In the genomic region with DNA sequence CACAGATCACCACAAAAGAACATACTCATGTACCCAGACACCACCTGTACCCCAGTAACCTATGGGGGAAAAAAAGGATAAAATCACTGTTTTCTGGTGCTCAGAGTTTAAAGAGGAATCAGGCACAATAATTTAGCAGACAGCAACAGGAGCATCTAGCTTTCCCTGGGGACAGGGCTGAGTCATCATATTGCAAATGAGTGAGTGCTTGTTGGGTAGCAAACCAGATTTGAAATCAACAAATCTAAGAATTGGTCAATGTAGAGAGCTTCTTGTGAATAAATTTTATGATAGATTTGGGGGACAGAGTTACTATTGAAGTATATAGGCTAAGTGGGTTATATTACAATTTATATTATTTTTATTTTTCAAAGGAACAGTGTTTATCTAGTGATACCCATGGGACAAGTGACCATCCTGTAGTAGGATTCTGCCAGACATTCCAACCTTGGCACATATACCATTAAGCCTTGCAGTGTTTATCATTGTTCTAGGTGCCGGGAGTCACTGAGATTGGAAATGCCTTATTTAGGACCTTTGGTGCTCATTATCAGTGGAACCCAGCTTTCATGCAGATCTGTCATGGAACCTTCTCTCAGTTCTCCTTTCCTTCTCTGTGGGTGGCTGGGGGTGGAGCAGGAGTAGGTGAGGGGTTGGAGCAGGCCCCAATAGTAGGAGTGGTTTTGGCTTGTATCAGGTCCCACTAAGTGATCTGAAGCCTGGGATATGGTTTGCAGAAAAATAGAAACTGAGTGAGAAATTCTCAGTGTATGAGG, we compare ENCODE assay signal across 12 cellular contexts.
DNase-seq lines count a peak whose midpoint lies in the region; ATAC-seq and TF ChIP-seq lines count a peak whose summit lies in the region.
"Had no signal": no experiment of that assay in that cellular context is flagged by ENCODE, and none has a peak within 500 bp of the region (broad histone marks: within the 10 kb centered on the region; RNA-seq: fewer than 3 reads in every experiment).

No MANE protein-coding gene starts in this region.

- no peak for TF ChIP-seq CTCF in nephron progenitor cell (IDR thresholded peaks at IDR 0.05)
- TF ChIP-seq CTCF in vagina (IDR thresholded peaks at IDR 0.05) = no peak

- H3K4me3 ChIP-seq in adipocyte (ENCODE audit: low read length) (no peak overlapping the region), vagina (no peak overlapping the region)

- peak; percentile 38 for DNase-seq in ELR (ENCODE audit: low read depth)
- DNase-seq in adipocyte (ENCODE audit: low read depth) = peak; percentile 62
- no peak for DNase-seq in nephron progenitor cell
- no peak for DNase-seq in anterior cingulate cortex (lab: John Stamatoyannopoulos, UW)
- DNase-seq in stimulated activated naive CD8-positive, alpha-beta T cell treated with anti-CD3 and anti-CD28 coated beads, Interleukin-15, amount 100 ng/mL, for 72 hours = no peak
- DNase-seq in vagina (ENCODE audit: extremely low spot score in 2 of 2) = no peak
- DNase-seq: immature natural killer cell, NCI-H1048, NCI-H526 treated with DMSO at 0.1 percent for 48 hours had no signal

- H3K36me3 ChIP-seq in adipocyte (ENCODE audit: control insufficient read depth, insufficient read depth, low read length, severe bottlenecking) = no peaks in the 10 kb centered on the region
- H3K36me3 ChIP-seq in vagina = no peaks in the 10 kb centered on the region

- no peaks in the 10 kb centered on the region for H3K9me3 Mint-ChIP-seq in nephron progenitor cell
- no peaks in the 10 kb centered on the region for H3K9me3 Mint-ChIP-seq in stimulated activated naive CD8-positive, alpha-beta T cell treated with anti-CD3 and anti-CD28 coated beads, Interleukin-15, amount 100 ng/mL, for 72 hours
- H3K9me3 Mint-ChIP-seq: immature natural killer cell had no signal

- H3K27ac Mint-ChIP-seq in nephron progenitor cell = peak overlapping the region; percentile 0
- no peak overlapping the region for H3K27ac Mint-ChIP-seq in stimulated activated naive CD8-positive, alpha-beta T cell treated with anti-CD3 and anti-CD28 coated beads, Interleukin-15, amount 100 ng/mL, for 72 hours
- H3K27ac Mint-ChIP-seq: activated naive CD8-positive, alpha-beta T cell; immature natural killer cell had no signal

- peaks cover 19% of the 10 kb centered on the region for H3K36me3 Mint-ChIP-seq in nephron progenitor cell (ENCODE audit: low read depth)

- peaks cover 16% of the 10 kb centered on the region for H3K4me1 Mint-ChIP-seq in nephron progenitor cell
- H3K4me1 Mint-ChIP-seq in stimulated activated naive CD8-positive, alpha-beta T cell treated with anti-CD3 and anti-CD28 coated beads, Interleukin-15, amount 100 ng/mL, for 72 hours = peaks cover 5% of the 10 kb centered on the region

- H3K4me3 Mint-ChIP-seq in nephron progenitor cell = no peak overlapping the region
- H3K4me3 Mint-ChIP-seq in stimulated activated naive CD8-positive, alpha-beta T cell treated with anti-CD3 and anti-CD28 coated beads, Interleukin-15, amount 100 ng/mL, for 72 hours = no peak overlapping the region
- H3K4me3 Mint-ChIP-seq: activated naive CD8-positive, alpha-beta T cell; immature natural killer cell had no signal

- ATAC-seq in HG03432 (IDR thresholded peaks at IDR 0.05; ENCODE audit: unreplicated experiment) = peak; percentile 44
- ATAC-seq in stimulated activated naive CD8-positive, alpha-beta T cell treated with anti-CD3 and anti-CD28 coated beads, Interleukin-15, amount 100 ng/mL, for 72 hours = no peak
- ATAC-seq: Right ventricle myocardium inferior had no signal

- H3K27me3 ChIP-seq in adipocyte (replicated peaks; ENCODE audit: control insufficient read depth, insufficient read depth, low read length) (no peaks in the 10 kb centered on the region), vagina (no peaks in the 10 kb centered on the region)

- H3K9ac ChIP-seq in adipocyte (ENCODE audit: low read length) = no peak overlapping the region

- TF ChIP-seq POLR2A in vagina (IDR thresholded peaks at IDR 0.05) = no peak

- no peaks in the 10 kb centered on the region for H3K27me3 Mint-ChIP-seq in nephron progenitor cell (ENCODE audit: low read depth, poor library complexity)
- no peaks in the 10 kb centered on the region for H3K27me3 Mint-ChIP-seq in stimulated activated naive CD8-positive, alpha-beta T cell treated with anti-CD3 and anti-CD28 coated beads, Interleukin-15, amount 100 ng/mL, for 72 hours
- H3K27me3 Mint-ChIP-seq: activated naive CD8-positive, alpha-beta T cell had no signal

- no peak overlapping the region for H3K27ac ChIP-seq in vagina

- peaks cover 19% of the 10 kb centered on the region for H3K4me1 ChIP-seq in adipocyte (ENCODE audit: control insufficient read depth, insufficient read depth, low read length)
- peaks cover 23% of the 10 kb centered on the region for H3K4me1 ChIP-seq in vagina

- H3K9me3 ChIP-seq in adipocyte (ENCODE audit: control insufficient read depth, low read length) (no peaks in the 10 kb centered on the region), vagina (no peaks in the 10 kb centered on the region)

- intact Hi-C loops in vagina (cut with DNase I) = no loop called here

Comparison
In these comparisons a context has a peak if more than half of its experiments do, and no peak if none do; other contexts are left out.
1. DNase-seq: peak in ELR (single experiment) and adipocyte (single experiment); none in nephron progenitor cell (single experiment), anterior cingulate cortex (0 of 58), stimulated activated naive CD8-positive, alpha-beta T cell treated with anti-CD3 and anti-CD28 coated beads, Interleukin-15, amount 100 ng/mL, for 72 hours (0 of 2) and vagina (0 of 2).